In genomic region chr17:80761421-80761871, GRCh38 we compare ENCODE assay signal across 8 cellular contexts.
DNase-seq lines count a peak whose midpoint lies in the region; ATAC-seq and TF ChIP-seq lines count a peak whose summit lies in the region.

No MANE protein-coding gene starts in this region.

- TF ChIP-seq CTCF in RWPE1 (conservative IDR thresholded peaks at IDR 0.05; ENCODE audit: low read depth) (no peak), H9 (conservative IDR thresholded peaks at IDR 0.05) (no peak)

- no peaks in the 10 kb centered on the region for H3K79me1 ChIP-seq in H9 (ENCODE audit: insufficient read depth, low read depth, low read length, poor library complexity, severe bottlenecking)

- no peak overlapping the region for H2BK12ac ChIP-seq in H9 (ENCODE audit: insufficient read length, low read depth, low read length)

- no peak overlapping the region for H3K56ac ChIP-seq in H9 (ENCODE audit: insufficient read length, low read depth, low read length)

- intact Hi-C loops in left ventricle myocardium superior (cut with micrococcal nuclease): no loop called here

- peaks cover 0 to 14% (median 6%) of the 10 kb centered on the region in 3 donors for H3K36me3 Mint-ChIP-seq in CD8-positive, alpha-beta memory T cell
- H3K36me3 Mint-ChIP-seq in natural killer cell treated with Interleukin-12 subunit alpha and Interleukin-12 subunit beta and Interleukin-15 and Interleukin-18, amount 100 ng/mL, for 72 hours: peaks cover 4% of the 10 kb centered on the region
- H3K36me3 Mint-ChIP-seq in H9 (ENCODE audit: insufficient read depth in 1 of 3, low read depth in 3 of 3): peaks cover under 1 to 2% (median under 1%) of the 10 kb centered on the region in 3 experiments; a peak in 4 of 7 replicates

- no peak overlapping the region for H3K14ac ChIP-seq in H9 (ENCODE audit: insufficient read depth, low read length)

- H3K9me3 ChIP-seq in CD8-positive, alpha-beta memory T cell (ENCODE audit: low read length): no peaks in the 10 kb centered on the region
- H3K9me3 ChIP-seq in H9 (ENCODE audit: control insufficient read depth, low read depth, low read length): no peaks in the 10 kb centered on the region

- peak overlapping the region; percentile 15 to 78 (median 73) for H3K4me3 Mint-ChIP-seq in CD8-positive, alpha-beta memory T cell
- peak overlapping the region; percentile 80 for H3K4me3 Mint-ChIP-seq in natural killer cell treated with Interleukin-12 subunit alpha and Interleukin-12 subunit beta and Interleukin-15 and Interleukin-18, amount 100 ng/mL, for 72 hours
- H3K4me3 Mint-ChIP-seq in H9: no peak overlapping the region

- POLR2A ChIA-PET in CD8-positive, alpha-beta memory T cell (lab: Charles Lee): no interaction called here
- POLR2A ChIA-PET in RWPE1 (lab: Yijun Ruan, JAX; ENCODE audit: low non-redundant PET): no interaction called here

- H3K9ac ChIP-seq in H9 (ENCODE audit: extremely low read depth, insufficient read length, low read length): no peak overlapping the region

- H3K23me2 ChIP-seq in H9 (ENCODE audit: insufficient read length, low read depth, low read length, poor library complexity, severe bottlenecking): no peaks in the 10 kb centered on the region

- H3K4me1 Mint-ChIP-seq in CD8-positive, alpha-beta memory T cell: peaks cover 61 to 85% (median 76%) of the 10 kb centered on the region in 3 donors
- peaks cover 40 to 56% of the 10 kb centered on the region in 2 donors for H3K4me1 Mint-ChIP-seq in natural killer cell treated with Interleukin-12 subunit alpha and Interleukin-12 subunit beta and Interleukin-15 and Interleukin-18, amount 100 ng/mL, for 72 hours (ENCODE audit: low read depth in 2 of 2)
- peaks cover 7 to 9% of the 10 kb centered on the region in 2 experiments for H3K4me1 Mint-ChIP-seq in H9

- peak; percentile 34 to 75 (median 50) for DNase-seq in CD8-positive, alpha-beta memory T cell
- DNase-seq in RWPE1 (ENCODE audit: low spot score): peak; percentile 88
- peak; percentile 40 for DNase-seq in activated gamma-delta T cell treated with anti-CD3 and anti-CD28 coated beads, Interleukin-2, amount 50 U/mL, for 16 hours (ENCODE audit: low read depth)
- no peak for DNase-seq in natural killer cell treated with Interleukin-12 subunit alpha and Interleukin-12 subunit beta and Interleukin-15 and Interleukin-18, amount 100 ng/mL, for 72 hours (ENCODE audit: low spot score)
- no peak for DNase-seq in left ventricle myocardium superior
- no peak for DNase-seq in H9

- ATAC-seq in natural killer cell treated with Interleukin-12 subunit alpha and Interleukin-12 subunit beta and Interleukin-15 and Interleukin-18, amount 100 ng/mL, for 72 hours: peak; percentile 77 to 84
- ATAC-seq in left ventricle myocardium superior (no peak), GM21526 (IDR thresholded peaks at IDR 0.05; ENCODE audit: low FRiP score, unreplicated experiment) (no peak), HG02938 (IDR thresholded peaks at IDR 0.05; ENCODE audit: unreplicated experiment) (no peak)

- no peak overlapping the region for H2BK120ac ChIP-seq in H9 (ENCODE audit: low read depth, low read length, poor library complexity, severe bottlenecking)

- H2BK20ac ChIP-seq in H9 (ENCODE audit: low read depth, low read length, poor library complexity, severe bottlenecking): no peak overlapping the region

- no peaks in the 10 kb centered on the region for H3K79me2 ChIP-seq in H9 (ENCODE audit: insufficient read depth, low read length)

- H3K27me3 Mint-ChIP-seq in CD8-positive, alpha-beta memory T cell: no peaks in the 10 kb centered on the region
- H3K27me3 Mint-ChIP-seq in natural killer cell treated with Interleukin-12 subunit alpha and Interleukin-12 subunit beta and Interleukin-15 and Interleukin-18, amount 100 ng/mL, for 72 hours: no peaks in the 10 kb centered on the region
- H3K27me3 Mint-ChIP-seq in H9 (ENCODE audit: low read depth): no peaks in the 10 kb centered on the region

- H3K23ac ChIP-seq in H9 (ENCODE audit: insufficient read length, low read depth, low read length): no peak overlapping the region

- H3K36me3 ChIP-seq in CD8-positive, alpha-beta memory T cell (ENCODE audit: insufficient read depth, low read length): no peaks in the 10 kb centered on the region

- H4K20me1 ChIP-seq in H9 (ENCODE audit: control insufficient read depth, insufficient read depth, insufficient read length): no peaks in the 10 kb centered on the region

- no peak overlapping the region for H3K4me2 ChIP-seq in H9 (ENCODE audit: insufficient read depth, insufficient read length, low read length)

- H2BK5ac ChIP-seq in H9 (ENCODE audit: insufficient read length, low read length): no peak overlapping the region

- no peak overlapping the region for H3K4ac ChIP-seq in H9 (ENCODE audit: low read depth, low read length)

- no CpG with 5 or more reads among the region's 15 CpGs for WGBS in H9 (ENCODE audit: extremely low coverage, insufficient read length, low lambda C conversion rate)

- H3K27me3 ChIP-seq in CD8-positive, alpha-beta memory T cell (ENCODE audit: insufficient read depth, low read length, poor library complexity, severe bottlenecking): no peaks in the 10 kb centered on the region
- H3K27me3 ChIP-seq in H9 (ENCODE audit: insufficient read depth, low read length): no peaks in the 10 kb centered on the region

- CTCF ChIA-PET in CD8-positive, alpha-beta memory T cell (lab: Charles Lee): no interaction called here
- CTCF ChIA-PET in RWPE1 (lab: Yijun Ruan, JAX): no interaction called here

- peak overlapping the region; percentile 74 to 92 (median 84) for H3K27ac Mint-ChIP-seq in CD8-positive, alpha-beta memory T cell
- peak overlapping the region; percentile 86 to 87 for H3K27ac Mint-ChIP-seq in natural killer cell treated with Interleukin-12 subunit alpha and Interleukin-12 subunit beta and Interleukin-15 and Interleukin-18, amount 100 ng/mL, for 72 hours
- peak overlapping the region in 1 of 3 experiments; percentile 22; a peak in 1 of 7 replicates for H3K27ac Mint-ChIP-seq in H9

- peak overlapping the region; percentile 3 for H3K4me3 ChIP-seq in CD8-positive, alpha-beta memory T cell (ENCODE audit: low read length)

- no peaks in the 10 kb centered on the region for H3K9me3 Mint-ChIP-seq in CD8-positive, alpha-beta memory T cell
- H3K9me3 Mint-ChIP-seq in natural killer cell treated with Interleukin-12 subunit alpha and Interleukin-12 subunit beta and Interleukin-15 and Interleukin-18, amount 100 ng/mL, for 72 hours: no peaks in the 10 kb centered on the region
- no peaks in the 10 kb centered on the region for H3K9me3 Mint-ChIP-seq in H9

- no peak overlapping the region for H2BK15ac ChIP-seq in H9 (ENCODE audit: low read depth, low read length)

- no peak overlapping the region for H3T11ph ChIP-seq in H9 (ENCODE audit: low read length)

- no peak overlapping the region for H2AFZ ChIP-seq in H9 (ENCODE audit: low read length)

- H3K4me1 ChIP-seq in CD8-positive, alpha-beta memory T cell (ENCODE audit: insufficient read depth, low read length): peaks cover 66% of the 10 kb centered on the region
- H3K4me1 ChIP-seq in H9 (ENCODE audit: insufficient read depth, low read length): no peaks in the 10 kb centered on the region

- H2AK5ac ChIP-seq in H9 (ENCODE audit: insufficient read length, low read length): no peak overlapping the region

- H4K91ac ChIP-seq in H9 (ENCODE audit: insufficient read length, low read depth, low read length): no peak overlapping the region

- no peak overlapping the region for H4K5ac ChIP-seq in H9 (ENCODE audit: insufficient read length, low read depth, low read length)

- H3K18ac ChIP-seq in H9 (ENCODE audit: insufficient read length, low read depth, low read length): no peak overlapping the region

- no peak overlapping the region for H4K8ac ChIP-seq in H9 (replicated peaks; ENCODE audit: insufficient read length, low read depth, low read length)

- H3K27ac ChIP-seq in CD8-positive, alpha-beta memory T cell (ENCODE audit: low read depth, low read length): no peak overlapping the region
- H3K27ac ChIP-seq in RWPE1 (peak overlapping the region; percentile 94), H9 (ENCODE audit: insufficient read length, low read depth, low read length) (no peak overlapping the region)

Comparison
In these comparisons a context has a peak if more than half of its experiments do, and no peak if none do; other contexts are left out.
1. DNase-seq: peak in CD8-positive, alpha-beta memory T cell (5 of 5), RWPE1 (single experiment) and activated gamma-delta T cell treated with anti-CD3 and anti-CD28 coated beads, Interleukin-2, amount 50 U/mL, for 16 hours (single experiment); none in natural killer cell treated with Interleukin-12 subunit alpha and Interleukin-12 subunit beta and Interleukin-15 and Interleukin-18, amount 100 ng/mL, for 72 hours (single experiment), left ventricle myocardium superior (single experiment) and H9 (single experiment).
2. H3K4me3 Mint-ChIP-seq: peak in CD8-positive, alpha-beta memory T cell (7 of 7) and natural killer cell treated with Interleukin-12 subunit alpha and Interleukin-12 subunit beta and Interleukin-15 and Interleukin-18, amount 100 ng/mL, for 72 hours (single experiment); none in H9 (0 of 2).
3. ATAC-seq: peak in natural killer cell treated with Interleukin-12 subunit alpha and Interleukin-12 subunit beta and Interleukin-15 and Interleukin-18, amount 100 ng/mL, for 72 hours (2 of 2); none in left ventricle myocardium superior (single experiment), GM21526 (single experiment) and HG02938 (single experiment).